ENCODE assay signal across 8 cellular contexts in the genomic region with DNA sequence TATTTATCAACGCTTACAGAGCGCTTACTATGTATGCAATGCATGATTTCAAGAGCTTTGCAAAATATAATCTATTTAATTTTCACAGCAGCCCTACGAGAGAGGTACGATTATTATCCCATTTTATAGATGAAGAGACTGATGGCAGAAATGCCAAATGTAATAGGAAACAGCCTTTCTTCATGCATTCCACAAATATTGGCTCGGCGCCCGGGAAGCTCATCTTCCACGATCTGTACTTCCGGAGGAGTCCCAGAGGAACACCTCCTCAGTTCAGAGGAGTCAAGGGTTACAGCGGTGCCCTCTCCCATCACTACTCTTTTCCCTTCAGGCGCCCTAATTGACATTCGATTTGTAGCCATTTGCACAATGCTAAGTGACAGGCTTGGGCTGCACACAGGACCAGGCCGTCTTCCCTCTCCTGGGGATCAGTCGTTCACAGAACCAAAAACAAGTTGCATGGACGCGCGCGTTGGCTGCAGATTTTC. TPM values are rescaled to one million over a fixed set of nuclear protein-coding genes. Genes with fewer than 3 reads are reported as not detected.
A peak's percentile ranks its signal among the peaks of the same experiment; 100 is the strongest.
DNase-seq lines count a peak whose midpoint lies in the region; ATAC-seq and TF ChIP-seq lines count a peak whose summit lies in the region.

No MANE protein-coding gene starts in this region.

- peaks cover 0 to 5% of the 10 kb centered on the region in 2 donors for H3K36me3 Mint-ChIP-seq in CD4-positive, alpha-beta memory T cell

- H3K27me3 Mint-ChIP-seq in CD4-positive, alpha-beta memory T cell = no peaks in the 10 kb centered on the region

- DNase-seq in CD4-positive, alpha-beta memory T cell = no peak
- DNase-seq in PC-9 = no peak
- no peak for DNase-seq in effector memory CD4-positive, alpha-beta T cell
- DNase-seq in myocyte (ENCODE audit: low read depth) = peak; percentile 75
- DNase-seq in SK-N-DZ (ENCODE audit: low spot score) = no peak
- no peak for DNase-seq in NOMO-1 (lab: John Stamatoyannopoulos, UW; ENCODE audit: unreplicated experiment in 2 of 2)
- DNase-seq in hippocampal formation (lab: John Stamatoyannopoulos, UW) = no peak

- ATAC-seq in HG03045 (IDR thresholded peaks at IDR 0.05; ENCODE audit: unreplicated experiment) = peak; percentile 2

- BruUV-seq in PC-9 (replicated peaks; lab: Mats Ljungman, UMichigan) = TSS peak; percentile 27

- H3K27ac Mint-ChIP-seq in CD4-positive, alpha-beta memory T cell = peak overlapping the region; percentile 94 to 99 (median 97)

- H3K27ac ChIP-seq in CD4-positive, alpha-beta memory T cell (ENCODE audit: low read depth, low read length) = peak overlapping the region; percentile 79
- peak overlapping the region; percentile 52 for H3K27ac ChIP-seq in PC-9
- no peak overlapping the region for H3K27ac ChIP-seq in effector memory CD4-positive, alpha-beta T cell (ENCODE audit: insufficient read depth, low read length, poor library complexity, severe bottlenecking)

- peak overlapping the region in 1 of 2 donors; percentile 78 for H3K4me3 ChIP-seq in CD4-positive, alpha-beta memory T cell (ENCODE audit: low read length in 2 of 2)
- peak overlapping the region; percentile 55 for H3K4me3 ChIP-seq in PC-9
- H3K4me3 ChIP-seq in effector memory CD4-positive, alpha-beta T cell (ENCODE audit: insufficient read depth, low read depth, low read length, poor library complexity, severe bottlenecking) = peak overlapping the region; percentile 95

- peak overlapping the region; percentile 82 for H2AFZ ChIP-seq in PC-9

- peaks cover 49% of the 10 kb centered on the region for H3F3A ChIP-seq in PC-9 (ENCODE audit: insufficient read depth, low read depth)

- H3K9me3 Mint-ChIP-seq in CD4-positive, alpha-beta memory T cell = no peaks in the 10 kb centered on the region

- intact Hi-C loops in CD4-positive, alpha-beta memory T cell (cut with micrococcal nuclease) = loop anchor here (1.0 to 10.0 kb wide), 8 partner anchors 8 to 1505 kb away; a partner anchor contains a TSS
- intact Hi-C loops in PC-9 (cut with micrococcal nuclease; ENCODE audit: unreplicated experiment) = loop anchor here (1.0 to 10.0 kb wide), 4 partner anchors 9 to 265 kb away; a partner anchor contains a TSS

- H3K4me3 Mint-ChIP-seq in CD4-positive, alpha-beta memory T cell = peak overlapping the region; percentile 91 to 98 (median 95)

- H4K20me1 ChIP-seq in PC-9 (ENCODE audit: insufficient read depth) = peaks cover 10% of the 10 kb centered on the region

- no peaks in the 10 kb centered on the region for H3K9me2 ChIP-seq in PC-9 (ENCODE audit: insufficient read depth)

- peaks cover 56% of the 10 kb centered on the region for H3K4me1 ChIP-seq in CD4-positive, alpha-beta memory T cell (ENCODE audit: insufficient read depth, low read length)
- H3K4me1 ChIP-seq in PC-9 (replicated peaks; ENCODE audit: insufficient read depth) = peaks cover 41% of the 10 kb centered on the region
- H3K4me1 ChIP-seq in effector memory CD4-positive, alpha-beta T cell (ENCODE audit: control insufficient read depth, insufficient read depth, low read length, poor library complexity, severe bottlenecking) = peaks cover 41% of the 10 kb centered on the region

- TF ChIP-seq CTCF in PC-9 (conservative IDR thresholded peaks at IDR 0.05) = no peak

- CTCF ChIA-PET in CD4-positive, alpha-beta memory T cell (lab: Charles Lee; ENCODE audit: partially characterized antibody) = interaction anchor here (0.6 to 6.7 kb wide), 3 partner anchors 131 to 185 kb away, joined by 3 to 123 read pairs (median 3); no protein-coding TSS in a partner anchor
- CTCF ChIA-PET in PC-9 (lab: Charles Lee) = no interaction called here

- no peaks in the 10 kb centered on the region for H3K27me3 ChIP-seq in CD4-positive, alpha-beta memory T cell (ENCODE audit: insufficient read depth, low read length)
- no peaks in the 10 kb centered on the region for H3K27me3 ChIP-seq in PC-9 (ENCODE audit: insufficient read depth, low read depth)
- H3K27me3 ChIP-seq in effector memory CD4-positive, alpha-beta T cell (replicated peaks; ENCODE audit: control insufficient read depth, insufficient read depth, low read length, poor library complexity, severe bottlenecking) = no peaks in the 10 kb centered on the region

- H3K79me2 ChIP-seq in PC-9 (ENCODE audit: low read depth) = peaks cover 40% of the 10 kb centered on the region

- H3K36me3 ChIP-seq in CD4-positive, alpha-beta memory T cell (ENCODE audit: insufficient read depth, low read length) = no peaks in the 10 kb centered on the region
- H3K36me3 ChIP-seq in PC-9 (ENCODE audit: low read depth) = no peaks in the 10 kb centered on the region
- no peaks in the 10 kb centered on the region for H3K36me3 ChIP-seq in effector memory CD4-positive, alpha-beta T cell (ENCODE audit: control insufficient read depth, insufficient read depth, low read length)

- POLR2A ChIA-PET in CD4-positive, alpha-beta memory T cell (lab: Charles Lee; ENCODE audit: partially characterized antibody) = interaction anchor here (0.5 to 4.0 kb wide), 14 partner anchors 65 to 258 kb away, joined by 3 to 36 read pairs (median 4); a partner anchor contains a TSS
- POLR2A ChIA-PET in PC-9 (lab: Charles Lee; ENCODE audit: unreplicated experiment) = interaction anchor here (0.7 kb wide), 1 partner anchor 397 kb away, joined by 4 read pairs; no protein-coding TSS in a partner anchor

- no peaks in the 10 kb centered on the region for H3K9me3 ChIP-seq in CD4-positive, alpha-beta memory T cell (ENCODE audit: control insufficient read depth in 1 of 2, low read length in 2 of 2)
- H3K9me3 ChIP-seq in PC-9 (ENCODE audit: insufficient read depth, low read depth) = no peaks in the 10 kb centered on the region
- H3K9me3 ChIP-seq in effector memory CD4-positive, alpha-beta T cell (ENCODE audit: control insufficient read depth, low read length) = no peaks in the 10 kb centered on the region

- H3K4me1 Mint-ChIP-seq in CD4-positive, alpha-beta memory T cell = peaks cover 12 to 22% (median 17%) of the 10 kb centered on the region in 4 donors

- H3K4me2 ChIP-seq in PC-9 = peak overlapping the region; percentile 92

RNA-seq across cellular contexts. Expression of a gene that starts 1.1 kb away (rescaled TPM):
- 10 to 100 TPM; 47.5 to 49.0 TPM for total RNA-seq in CD4-positive, alpha-beta memory T cell
- polyA plus RNA-seq in CD4-positive, alpha-beta memory T cell = 10 to 100 TPM in 1 of 2 donors, 1 to 10 TPM in 1; 1.1 to 10.6 TPM
- total RNA-seq in PC-9 (2021) (87.8 and 104 TPM in 2 replicates), myocyte (30.5 and 31.0 TPM in 2 replicates)
- 36.6 TPM for polyA plus RNA-seq in myocyte (2012)
- 7.2 and 8.4 TPM in 2 replicates for polyA plus RNA-seq in SK-N-DZ (2014; cell fraction: cytosol; rRNA removed)
- 4.7 and 5.4 TPM in 2 replicates for polyA plus RNA-seq in SK-N-DZ (2014; cell fraction: nucleus; rRNA removed)

RNA-seq across cellular contexts. Expression of a gene that starts 9.0 kb away (rescaled TPM):
- 10 to 100 TPM; 40.7 to 42.1 TPM for total RNA-seq in CD4-positive, alpha-beta memory T cell
- 10 to 100 TPM; 62.4 to 67.6 TPM for polyA plus RNA-seq in CD4-positive, alpha-beta memory T cell
- total RNA-seq in PC-9 (2021) (332 and 411 TPM in 2 replicates), myocyte (82.3 and 89.0 TPM in 2 replicates)
- 264 TPM for polyA plus RNA-seq in myocyte (2012)
- 56.7 and 71.7 TPM in 2 replicates for polyA plus RNA-seq in SK-N-DZ (2014; cell fraction: cytosol; rRNA removed)
- 38.9 and 43.7 TPM in 2 replicates for polyA plus RNA-seq in SK-N-DZ (2014; cell fraction: nucleus; rRNA removed)
